Comparison of ENCODE assay signal across 10 cellular contexts in the genomic region with DNA sequence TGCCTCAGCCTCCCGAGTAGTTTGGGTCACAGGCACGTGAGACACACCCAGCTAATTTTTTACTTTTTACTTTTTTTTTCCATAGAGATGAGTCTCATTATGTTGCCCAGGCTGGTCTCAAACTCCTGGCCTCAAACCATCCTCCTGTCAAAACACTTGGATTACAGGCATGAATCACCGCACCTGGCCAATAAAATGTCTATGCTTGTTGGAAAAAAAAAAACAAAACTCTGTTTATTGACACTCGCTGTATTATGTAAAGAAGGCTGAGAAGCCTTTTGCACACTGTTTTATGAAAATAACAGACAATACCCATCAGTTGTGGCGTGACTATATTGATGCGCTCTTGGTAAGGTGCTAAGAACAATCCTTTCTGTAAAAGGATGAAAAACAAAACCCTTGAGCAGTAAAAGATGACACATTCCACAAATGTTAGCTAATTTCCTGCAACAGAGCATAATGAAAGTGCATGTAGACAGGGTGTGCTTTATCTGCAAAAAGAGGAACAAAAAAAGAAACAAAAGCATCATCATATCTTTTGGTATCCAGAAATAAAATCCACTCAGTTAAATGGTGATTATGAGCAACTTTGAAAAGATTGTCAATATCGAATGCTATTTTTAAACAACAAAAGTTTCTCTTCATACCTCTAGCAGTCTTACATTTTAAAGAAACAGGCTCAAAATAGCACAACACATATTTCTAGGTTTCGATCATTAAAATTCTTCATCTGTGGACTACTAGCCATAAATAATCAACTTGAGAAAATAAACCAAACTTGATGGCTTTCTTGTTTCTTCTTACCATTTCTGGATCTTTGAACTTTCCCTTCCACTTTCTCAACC.
DNase-seq lines count a peak whose midpoint lies in the region; ATAC-seq and TF ChIP-seq lines count a peak whose summit lies in the region.
"Had no signal": no experiment of that assay in that cellular context is flagged by ENCODE, and none has a peak within 500 bp of the region (broad histone marks: within the 10 kb centered on the region; RNA-seq: fewer than 3 reads in every experiment).

No MANE protein-coding gene starts in this region.

- CTCF ChIA-PET in A673 (lab: Charles Lee) (no interaction called here), Caco-2 (lab: Charles Lee) (interaction anchor here (0.7 to 1.6 kb wide), 2 partner anchors 319 to 321 kb away, joined by 3 to 6 read pairs; no protein-coding TSS in a partner anchor)

- H3K4me1 ChIP-seq in A673 (ENCODE audit: insufficient read depth, low read length, poor library complexity, severe bottlenecking) (no peaks in the 10 kb centered on the region), tibial artery (peaks cover 0 to 17% (median 10%) of the 10 kb centered on the region in 4 donors), Caco-2 (peaks cover 6% of the 10 kb centered on the region)

- H3K27ac ChIP-seq in A673 (ENCODE audit: low read depth, low read length, poor library complexity, severe bottlenecking) (no peak overlapping the region), tibial artery (peak overlapping the region in 1 of 2 donors; percentile 25)

- ATAC-seq in GM19395 (IDR thresholded peaks at IDR 0.05; ENCODE audit: unreplicated experiment) = peak; percentile 77
- peak; percentile 69 for ATAC-seq in HG03175 (IDR thresholded peaks at IDR 0.05; ENCODE audit: unreplicated experiment)
- peak; percentile 39 for ATAC-seq in activated T-helper 17 cell treated with anti-CD3 and anti-CD28 coated beads, Interleukin-2, amount 50 U/mL, for 72 hours (replicated peaks)

- peak; percentile 24 for DNase-seq in A673 (ENCODE audit: low spot score)
- no peak for DNase-seq in tibial artery
- no peak for DNase-seq in Caco-2
- DNase-seq in stimulated activated CD4-positive, alpha-beta T cell treated with anti-CD3 and anti-CD28 coated beads, Interleukin-15, amount 100 ng/mL, for 24 hours = no peak
- DNase-seq in NCI-H2171 treated with DMSO at 0.1 percent for 48 hours (lab: John Stamatoyannopoulos, UW) = no peak
- DNase-seq: CD4-positive, CD25-positive, alpha-beta regulatory T cell had no signal

- no peaks in the 10 kb centered on the region for H3K36me3 Mint-ChIP-seq in activated T-helper 17 cell treated with anti-CD3 and anti-CD28 coated beads, Interleukin-2, amount 50 U/mL, for 72 hours (ENCODE audit: low read depth)
- H3K36me3 Mint-ChIP-seq in Caco-2 (ENCODE audit: insufficient read depth, unreplicated experiment) = no peaks in the 10 kb centered on the region
- H3K36me3 Mint-ChIP-seq: CD4-positive, CD25-positive, alpha-beta regulatory T cell had no signal

- POLR2A ChIA-PET in A673 (lab: Charles Lee; ENCODE audit: low non-redundant PET) (interaction anchor here (0.7 kb wide), 1 partner anchor 295 kb away, joined by 4 read pairs; no protein-coding TSS in a partner anchor), Caco-2 (lab: Charles Lee) (no interaction called here)

- TF ChIP-seq CTCF in A673 (conservative IDR thresholded peaks at IDR 0.05; ENCODE audit: low read depth, low read length) (no peak), tibial artery (IDR thresholded peaks at IDR 0.05) (no peak), Caco-2 (IDR thresholded peaks at IDR 0.05; ENCODE audit: insufficient read depth in 1 of 2, low read depth in 1 of 2, low read length in 1 of 2, severe bottlenecking in 1 of 2, unreplicated experiment in 1 of 2) (no peak)

- H3K27ac Mint-ChIP-seq in activated T-helper 17 cell treated with anti-CD3 and anti-CD28 coated beads, Interleukin-2, amount 50 U/mL, for 72 hours = no peak overlapping the region
- no peak overlapping the region for H3K27ac Mint-ChIP-seq in Caco-2 (ENCODE audit: unreplicated experiment)
- H3K27ac Mint-ChIP-seq: CD4-positive, CD25-positive, alpha-beta regulatory T cell had no signal

- no peaks in the 10 kb centered on the region for H3K9me3 Mint-ChIP-seq in activated T-helper 17 cell treated with anti-CD3 and anti-CD28 coated beads, Interleukin-2, amount 50 U/mL, for 72 hours
- no peaks in the 10 kb centered on the region for H3K9me3 Mint-ChIP-seq in Caco-2 (ENCODE audit: unreplicated experiment)
- H3K9me3 Mint-ChIP-seq: CD4-positive, CD25-positive, alpha-beta regulatory T cell had no signal

- BruUV-seq in A673 (replicated peaks; lab: Mats Ljungman, UMichigan) = no TSS peak
- no TSS peak for BruUV-seq in Caco-2 (replicated peaks; lab: Mats Ljungman, UMichigan)

- no peaks in the 10 kb centered on the region for H3K9me3 ChIP-seq in A673 (ENCODE audit: low read depth, low read length, poor library complexity, severe bottlenecking)
- no peaks in the 10 kb centered on the region for H3K9me3 ChIP-seq in tibial artery
- H3K9me3 ChIP-seq in Caco-2 = no peaks in the 10 kb centered on the region

- no peak overlapping the region for H3K4me3 ChIP-seq in A673 (ENCODE audit: low read depth, low read length, poor library complexity, severe bottlenecking)
- no peak overlapping the region for H3K4me3 ChIP-seq in tibial artery
- no peak overlapping the region for H3K4me3 ChIP-seq in Caco-2 (ENCODE audit: low read depth, low read length)
- H3K4me3 ChIP-seq: lung had no signal

- H3K4me1 Mint-ChIP-seq in activated T-helper 17 cell treated with anti-CD3 and anti-CD28 coated beads, Interleukin-2, amount 50 U/mL, for 72 hours = no peaks in the 10 kb centered on the region
- H3K4me1 Mint-ChIP-seq in Caco-2 (ENCODE audit: low read depth, unreplicated experiment) = peaks cover 13% of the 10 kb centered on the region

- no peak overlapping the region for H3K4me3 Mint-ChIP-seq in activated T-helper 17 cell treated with anti-CD3 and anti-CD28 coated beads, Interleukin-2, amount 50 U/mL, for 72 hours
- no peak overlapping the region for H3K4me3 Mint-ChIP-seq in Caco-2 (ENCODE audit: unreplicated experiment)
- H3K4me3 Mint-ChIP-seq: CD4-positive, CD25-positive, alpha-beta regulatory T cell had no signal

- H3K27me3 Mint-ChIP-seq in activated T-helper 17 cell treated with anti-CD3 and anti-CD28 coated beads, Interleukin-2, amount 50 U/mL, for 72 hours = peaks cover 22% of the 10 kb centered on the region
- H3K27me3 Mint-ChIP-seq in Caco-2 (ENCODE audit: insufficient read depth, unreplicated experiment) = peaks cover 11% of the 10 kb centered on the region
- H3K27me3 Mint-ChIP-seq: CD4-positive, CD25-positive, alpha-beta regulatory T cell had no signal

- intact Hi-C loops in A673 (cut with micrococcal nuclease; ENCODE audit: unreplicated experiment) (loop anchor here (10.0 kb wide), 1 partner anchor 287 kb away; no protein-coding TSS in a partner anchor), tibial artery (cut with DNase I; ENCODE audit: low total_unique reads) (loop anchor here (5.0 kb wide), 1 partner anchor 946 kb away; no protein-coding TSS in a partner anchor), Caco-2 (cut with micrococcal nuclease; ENCODE audit: unreplicated experiment) (loop anchor here (10.0 kb wide), 1 partner anchor 243 kb away; no protein-coding TSS in a partner anchor)

- no peaks in the 10 kb centered on the region for H3K27me3 ChIP-seq in A673 (replicated peaks; ENCODE audit: insufficient read depth, low read depth, low read length, poor library complexity)
- H3K27me3 ChIP-seq in tibial artery = no peaks in the 10 kb centered on the region
- H3K27me3 ChIP-seq in Caco-2 (replicated peaks; ENCODE audit: control insufficient read depth, insufficient read depth, low read length) = no peaks in the 10 kb centered on the region

- H3K36me3 ChIP-seq in A673 (ENCODE audit: insufficient read depth, low read length, poor library complexity, severe bottlenecking) (no peaks in the 10 kb centered on the region), tibial artery (no peaks in the 10 kb centered on the region), Caco-2 (ENCODE audit: control insufficient read depth, insufficient read depth, low read length) (no peaks in the 10 kb centered on the region)
